1 cellular context compared by ENCODE assay signal in the genomic region with DNA sequence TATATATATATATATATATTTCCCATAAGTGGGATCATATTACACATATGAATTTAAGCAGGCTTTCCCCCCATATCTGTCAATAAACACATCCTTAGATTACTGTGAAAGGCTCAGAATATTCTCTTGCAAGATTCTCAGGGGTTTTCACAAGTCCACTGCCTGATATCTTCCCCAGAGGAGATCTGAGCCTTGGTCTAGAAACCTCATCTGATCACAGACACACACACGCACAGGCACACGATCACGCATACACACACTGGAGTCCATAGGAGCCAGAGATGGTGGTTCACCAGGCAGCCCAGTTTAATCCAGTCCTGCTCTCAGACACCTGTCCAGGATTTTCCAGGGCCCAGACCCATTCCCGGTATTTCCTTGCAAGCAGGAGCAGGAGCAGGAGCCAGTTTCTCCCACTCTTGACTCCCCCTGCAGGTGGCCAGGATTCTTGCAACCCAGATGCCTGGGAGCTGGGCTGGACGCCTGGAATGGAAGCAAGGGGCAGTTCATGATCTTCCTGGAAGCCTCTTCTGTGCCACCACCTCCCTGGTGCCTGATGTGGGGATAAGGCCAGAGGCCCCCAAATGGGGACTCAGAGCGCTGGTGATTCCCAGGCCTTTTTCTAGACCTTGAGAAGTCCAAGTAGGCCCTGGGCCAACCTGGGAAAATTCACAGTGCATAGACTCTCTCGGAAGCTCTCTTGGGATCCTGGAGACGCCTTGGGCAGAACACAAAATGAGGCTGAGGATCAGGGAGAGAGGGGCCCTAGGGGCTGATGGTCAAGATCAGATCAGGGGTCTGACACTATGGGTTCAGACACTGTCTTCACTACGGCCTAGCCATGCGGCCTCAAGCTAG.
TF ChIP-seq lines count a peak whose summit lies in the region.

No MANE protein-coding gene starts in this region.

TF ChIP-seq in K562, 482 proteins besides CTCF, POLR2A, EP300 and RAD21:
- TF ChIP-seq ZNF445 (CRISPR knock-in tag; IDR thresholded peaks at IDR 0.05; ENCODE audit: low read depth) = no peak
- TF ChIP-seq CTBP1 (IDR thresholded peaks at IDR 0.05; ENCODE audit: borderline replicate concordance) = no peak
- TF ChIP-seq, protein P1, sequence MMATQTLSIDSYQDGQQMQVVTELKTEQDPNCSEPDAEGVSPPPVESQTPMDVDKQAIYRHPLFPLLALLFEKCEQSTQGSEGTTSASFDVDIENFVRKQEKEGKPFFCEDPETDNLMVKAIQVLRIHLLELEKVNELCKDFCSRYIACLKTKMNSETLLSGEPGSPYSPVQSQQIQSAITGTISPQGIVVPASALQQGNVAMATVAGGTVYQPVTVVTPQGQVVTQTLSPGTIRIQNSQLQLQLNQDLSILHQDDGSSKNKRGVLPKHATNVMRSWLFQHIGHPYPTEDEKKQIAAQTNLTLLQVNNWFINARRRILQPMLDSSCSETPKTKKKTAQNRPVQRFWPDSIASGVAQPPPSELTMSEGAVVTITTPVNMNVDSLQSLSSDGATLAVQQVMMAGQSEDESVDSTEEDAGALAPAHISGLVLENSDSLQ (IDR thresholded peaks at IDR 0.05) = no peak
- TF ChIP-seq ZNF699 (CRISPR knock-in tag; IDR thresholded peaks at IDR 0.05; ENCODE audit: insufficient replicate concordance) = no peak
- no peak for TF ChIP-seq MYBL2 (IDR thresholded peaks at IDR 0.05; ENCODE audit: low read depth)
- no peak for TF ChIP-seq MYBL2 (CRISPR knock-in tag; IDR thresholded peaks at IDR 0.05; ENCODE audit: borderline replicate concordance)
- 0 out of 4 replicates have a peak, but pooled peaks of 1 of the 2 experiments have one; percentile 26 for TF ChIP-seq MAZ (CRISPR knock-in tag; conservative IDR thresholded peaks at IDR 0.05 in 1 of 2, IDR thresholded peaks at IDR 0.05 in 1 of 2)
- TF ChIP-seq HMG20B (CRISPR knock-in tag; IDR thresholded peaks at IDR 0.05) = no peak
- TF ChIP-seq RB1 (IDR thresholded peaks at IDR 0.05; ENCODE audit: low read depth) = peak; percentile 57
- peak; percentile 54; the same call in 1 of the 2 replicates for TF ChIP-seq STAG1 (CRISPR knock-in tag; IDR thresholded peaks at IDR 0.05; ENCODE audit: borderline replicate concordance)
- no peak for TF ChIP-seq CHCHD3 (CRISPR knock-in tag; IDR thresholded peaks at IDR 0.05)
- TF ChIP-seq NBN (IDR thresholded peaks at IDR 0.05; ENCODE audit: low read depth) = no peak
- no peak for TF ChIP-seq IRF2 (CRISPR knock-in tag; IDR thresholded peaks at IDR 0.05)
- TF ChIP-seq ZZZ3 (IDR thresholded peaks at IDR 0.05) = no peak
- TF ChIP-seq EGR1 (conservative IDR thresholded peaks at IDR 0.05) = no peak
- no peak for TF ChIP-seq PURB (CRISPR knock-in tag; IDR thresholded peaks at IDR 0.05; ENCODE audit: low read depth)
- 0 out of 2 replicates have a peak, but pooled peaks have one; percentile 18 for TF ChIP-seq CC2D1A (IDR thresholded peaks at IDR 0.05)
- 0 out of 2 replicates have a peak, but pooled peaks have one; percentile 25 for TF ChIP-seq TEAD4 (IDR thresholded peaks at IDR 0.05; ENCODE audit: low read length)
- no peak for TF ChIP-seq TEAD4 (CRISPR knock-in tag; IDR thresholded peaks at IDR 0.05; ENCODE audit: borderline replicate concordance)
- 0 out of 4 replicates have a peak, but pooled peaks of 1 of the 2 experiments have one; percentile 24 for TF ChIP-seq ARNT (IDR thresholded peaks at IDR 0.05)
- no peak for TF ChIP-seq NFIC (IDR thresholded peaks at IDR 0.05)
- TF ChIP-seq SMC3 (conservative IDR thresholded peaks at IDR 0.05; ENCODE audit: insufficient read depth, low read depth, low read length) = peak; percentile 72
- no peak for TF ChIP-seq MTF1 (CRISPR knock-in tag; IDR thresholded peaks at IDR 0.05; ENCODE audit: borderline replicate concordance)
- TF ChIP-seq CEBPG (CRISPR knock-in tag; IDR thresholded peaks at IDR 0.05) = no peak
- no peak for TF ChIP-seq CEBPG (tag; conservative IDR thresholded peaks at IDR 0.05 in 1 of 2, IDR thresholded peaks at IDR 0.05 in 1 of 2)
- TF ChIP-seq SREBF2 (CRISPR knock-in tag; IDR thresholded peaks at IDR 0.05) = no peak
- TF ChIP-seq PYGO2 (tag; IDR thresholded peaks at IDR 0.05) = no peak
- TF ChIP-seq, protein P2, sequence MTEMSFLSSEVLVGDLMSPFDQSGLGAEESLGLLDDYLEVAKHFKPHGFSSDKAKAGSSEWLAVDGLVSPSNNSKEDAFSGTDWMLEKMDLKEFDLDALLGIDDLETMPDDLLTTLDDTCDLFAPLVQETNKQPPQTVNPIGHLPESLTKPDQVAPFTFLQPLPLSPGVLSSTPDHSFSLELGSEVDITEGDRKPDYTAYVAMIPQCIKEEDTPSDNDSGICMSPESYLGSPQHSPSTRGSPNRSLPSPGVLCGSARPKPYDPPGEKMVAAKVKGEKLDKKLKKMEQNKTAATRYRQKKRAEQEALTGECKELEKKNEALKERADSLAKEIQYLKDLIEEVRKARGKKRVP (CRISPR knock-in tag; IDR thresholded peaks at IDR 0.05) = no peak
- TF ChIP-seq ZNF586 (CRISPR knock-in tag; conservative IDR thresholded peaks at IDR 0.05) = no peak
- no peak for TF ChIP-seq FOXK2 (conservative IDR thresholded peaks at IDR 0.05 in 1 of 2, IDR thresholded peaks at IDR 0.05 in 1 of 2; ENCODE audit: low read depth in 2 of 2)
- no peak for TF ChIP-seq GATA2 (CRISPR knock-in tag; IDR thresholded peaks at IDR 0.05)
- TF ChIP-seq, protein P3, sequence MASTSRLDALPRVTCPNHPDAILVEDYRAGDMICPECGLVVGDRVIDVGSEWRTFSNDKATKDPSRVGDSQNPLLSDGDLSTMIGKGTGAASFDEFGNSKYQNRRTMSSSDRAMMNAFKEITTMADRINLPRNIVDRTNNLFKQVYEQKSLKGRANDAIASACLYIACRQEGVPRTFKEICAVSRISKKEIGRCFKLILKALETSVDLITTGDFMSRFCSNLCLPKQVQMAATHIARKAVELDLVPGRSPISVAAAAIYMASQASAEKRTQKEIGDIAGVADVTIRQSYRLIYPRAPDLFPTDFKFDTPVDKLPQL (IDR thresholded peaks at IDR 0.05; ENCODE audit: extremely low read depth, insufficient read length) = no peak
- TF ChIP-seq ZFPM2 (CRISPR knock-in tag; IDR thresholded peaks at IDR 0.05) = no peak
- TF ChIP-seq ARHGAP35 (IDR thresholded peaks at IDR 0.05; ENCODE audit: partially characterized antibody) = no peak
- no peak for TF ChIP-seq SMARCC2 (IDR thresholded peaks at IDR 0.05; ENCODE audit: low read depth)
- TF ChIP-seq CBX8 (IDR thresholded peaks at IDR 0.05; ENCODE audit: borderline replicate concordance, extremely low read depth, low read depth, low read length, poor library complexity, severe bottlenecking) = no peak
- TF ChIP-seq XRCC3 (IDR thresholded peaks at IDR 0.05) = no peak
- no peak for TF ChIP-seq CEBPB (tag; IDR thresholded peaks at IDR 0.05)
- TF ChIP-seq, protein P4, sequence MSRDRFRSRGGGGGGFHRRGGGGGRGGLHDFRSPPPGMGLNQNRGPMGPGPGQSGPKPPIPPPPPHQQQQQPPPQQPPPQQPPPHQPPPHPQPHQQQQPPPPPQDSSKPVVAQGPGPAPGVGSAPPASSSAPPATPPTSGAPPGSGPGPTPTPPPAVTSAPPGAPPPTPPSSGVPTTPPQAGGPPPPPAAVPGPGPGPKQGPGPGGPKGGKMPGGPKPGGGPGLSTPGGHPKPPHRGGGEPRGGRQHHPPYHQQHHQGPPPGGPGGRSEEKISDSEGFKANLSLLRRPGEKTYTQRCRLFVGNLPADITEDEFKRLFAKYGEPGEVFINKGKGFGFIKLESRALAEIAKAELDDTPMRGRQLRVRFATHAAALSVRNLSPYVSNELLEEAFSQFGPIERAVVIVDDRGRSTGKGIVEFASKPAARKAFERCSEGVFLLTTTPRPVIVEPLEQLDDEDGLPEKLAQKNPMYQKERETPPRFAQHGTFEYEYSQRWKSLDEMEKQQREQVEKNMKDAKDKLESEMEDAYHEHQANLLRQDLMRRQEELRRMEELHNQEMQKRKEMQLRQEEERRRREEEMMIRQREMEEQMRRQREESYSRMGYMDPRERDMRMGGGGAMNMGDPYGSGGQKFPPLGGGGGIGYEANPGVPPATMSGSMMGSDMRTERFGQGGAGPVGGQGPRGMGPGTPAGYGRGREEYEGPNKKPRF (IDR thresholded peaks at IDR 0.05; ENCODE audit: low read depth, low read length) = no peak
- TF ChIP-seq, protein P5, sequence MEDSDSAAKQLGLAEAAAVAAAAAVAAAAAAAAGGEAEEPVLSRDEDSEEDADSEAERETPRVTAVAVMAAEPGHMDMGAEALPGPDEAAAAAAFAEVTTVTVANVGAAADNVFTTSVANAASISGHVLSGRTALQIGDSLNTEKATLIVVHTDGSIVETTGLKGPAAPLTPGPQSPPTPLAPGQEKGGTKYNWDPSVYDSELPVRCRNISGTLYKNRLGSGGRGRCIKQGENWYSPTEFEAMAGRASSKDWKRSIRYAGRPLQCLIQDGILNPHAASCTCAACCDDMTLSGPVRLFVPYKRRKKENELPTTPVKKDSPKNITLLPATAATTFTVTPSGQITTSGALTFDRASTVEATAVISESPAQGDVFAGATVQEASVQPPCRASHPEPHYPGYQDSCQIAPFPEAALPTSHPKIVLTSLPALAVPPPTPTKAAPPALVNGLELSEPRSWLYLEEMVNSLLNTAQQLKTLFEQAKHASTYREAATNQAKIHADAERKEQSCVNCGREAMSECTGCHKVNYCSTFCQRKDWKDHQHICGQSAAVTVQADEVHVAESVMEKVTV (CRISPR knock-in tag; IDR thresholded peaks at IDR 0.05) = peak; percentile 73
- TF ChIP-seq KDM2B (CRISPR knock-in tag; IDR thresholded peaks at IDR 0.05) = no peak
- TF ChIP-seq YY1 (IDR thresholded peaks at IDR 0.05; ENCODE audit: borderline replicate concordance in 1 of 3, control insufficient read depth in 1 of 3, extremely low read depth in 1 of 3, insufficient read depth in 3 of 3, insufficient read length in 1 of 3, insufficient replicate concordance in 2 of 3, low read depth in 1 of 3, low read length in 2 of 3) = peak in 1 of 3 experiments; percentile 11
- TF ChIP-seq NFE2 (IDR thresholded peaks at IDR 0.05; ENCODE audit: low read depth) = no peak
- no peak for TF ChIP-seq SRF (CRISPR knock-in tag; IDR thresholded peaks at IDR 0.05)
- no peak for TF ChIP-seq CBX5 (IDR thresholded peaks at IDR 0.05; ENCODE audit: borderline replicate concordance, low read depth)
- peak; percentile 41; the same call in 1 of the 2 replicates for TF ChIP-seq KLF16 (IDR thresholded peaks at IDR 0.05)
- TF ChIP-seq, protein P6, sequence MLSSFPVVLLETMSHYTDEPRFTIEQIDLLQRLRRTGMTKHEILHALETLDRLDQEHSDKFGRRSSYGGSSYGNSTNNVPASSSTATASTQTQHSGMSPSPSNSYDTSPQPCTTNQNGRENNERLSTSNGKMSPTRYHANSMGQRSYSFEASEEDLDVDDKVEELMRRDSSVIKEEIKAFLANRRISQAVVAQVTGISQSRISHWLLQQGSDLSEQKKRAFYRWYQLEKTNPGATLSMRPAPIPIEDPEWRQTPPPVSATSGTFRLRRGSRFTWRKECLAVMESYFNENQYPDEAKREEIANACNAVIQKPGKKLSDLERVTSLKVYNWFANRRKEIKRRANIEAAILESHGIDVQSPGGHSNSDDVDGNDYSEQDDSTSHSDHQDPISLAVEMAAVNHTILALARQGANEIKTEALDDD (IDR thresholded peaks at IDR 0.05) = no peak
- no peak for TF ChIP-seq NR3C1 (CRISPR knock-in tag; IDR thresholded peaks at IDR 0.05)
- TF ChIP-seq ZNF134 (CRISPR knock-in tag; conservative IDR thresholded peaks at IDR 0.05) = no peak
- TF ChIP-seq POLR2B (IDR thresholded peaks at IDR 0.05; ENCODE audit: low read depth, partially characterized antibody) = no peak
- TF ChIP-seq NONO (IDR thresholded peaks at IDR 0.05; ENCODE audit: low read depth in 2 of 2, low read length in 1 of 2) = no peak
- no peak for TF ChIP-seq POLR2AphosphoS5 (IDR thresholded peaks at IDR 0.05; ENCODE audit: control insufficient read depth, insufficient read depth, low read depth, low read length)
- TF ChIP-seq POU5F1 (IDR thresholded peaks at IDR 0.05; ENCODE audit: borderline replicate concordance, low read depth, low read length, partially characterized antibody) = no peak
- no peak for TF ChIP-seq ARID2 (IDR thresholded peaks at IDR 0.05)
- TF ChIP-seq, protein P7, sequence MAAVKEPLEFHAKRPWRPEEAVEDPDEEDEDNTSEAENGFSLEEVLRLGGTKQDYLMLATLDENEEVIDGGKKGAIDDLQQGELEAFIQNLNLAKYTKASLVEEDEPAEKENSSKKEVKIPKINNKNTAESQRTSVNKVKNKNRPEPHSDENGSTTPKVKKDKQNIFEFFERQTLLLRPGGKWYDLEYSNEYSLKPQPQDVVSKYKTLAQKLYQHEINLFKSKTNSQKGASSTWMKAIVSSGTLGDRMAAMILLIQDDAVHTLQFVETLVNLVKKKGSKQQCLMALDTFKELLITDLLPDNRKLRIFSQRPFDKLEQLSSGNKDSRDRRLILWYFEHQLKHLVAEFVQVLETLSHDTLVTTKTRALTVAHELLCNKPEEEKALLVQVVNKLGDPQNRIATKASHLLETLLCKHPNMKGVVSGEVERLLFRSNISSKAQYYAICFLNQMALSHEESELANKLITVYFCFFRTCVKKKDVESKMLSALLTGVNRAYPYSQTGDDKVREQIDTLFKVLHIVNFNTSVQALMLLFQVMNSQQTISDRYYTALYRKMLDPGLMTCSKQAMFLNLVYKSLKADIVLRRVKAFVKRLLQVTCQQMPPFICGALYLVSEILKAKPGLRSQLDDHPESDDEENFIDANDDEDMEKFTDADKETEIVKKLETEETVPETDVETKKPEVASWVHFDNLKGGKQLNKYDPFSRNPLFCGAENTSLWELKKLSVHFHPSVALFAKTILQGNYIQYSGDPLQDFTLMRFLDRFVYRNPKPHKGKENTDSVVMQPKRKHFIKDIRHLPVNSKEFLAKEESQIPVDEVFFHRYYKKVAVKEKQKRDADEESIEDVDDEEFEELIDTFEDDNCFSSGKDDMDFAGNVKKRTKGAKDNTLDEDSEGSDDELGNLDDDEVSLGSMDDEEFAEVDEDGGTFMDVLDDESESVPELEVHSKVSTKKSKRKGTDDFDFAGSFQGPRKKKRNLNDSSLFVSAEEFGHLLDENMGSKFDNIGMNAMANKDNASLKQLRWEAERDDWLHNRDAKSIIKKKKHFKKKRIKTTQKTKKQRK (IDR thresholded peaks at IDR 0.05; ENCODE audit: borderline replicate concordance, low read depth, low read length) = no peak
- TF ChIP-seq MECOM (CRISPR knock-in tag; IDR thresholded peaks at IDR 0.05) = no peak
